10 cellular contexts compared by ENCODE assay signal in the genomic region with DNA sequence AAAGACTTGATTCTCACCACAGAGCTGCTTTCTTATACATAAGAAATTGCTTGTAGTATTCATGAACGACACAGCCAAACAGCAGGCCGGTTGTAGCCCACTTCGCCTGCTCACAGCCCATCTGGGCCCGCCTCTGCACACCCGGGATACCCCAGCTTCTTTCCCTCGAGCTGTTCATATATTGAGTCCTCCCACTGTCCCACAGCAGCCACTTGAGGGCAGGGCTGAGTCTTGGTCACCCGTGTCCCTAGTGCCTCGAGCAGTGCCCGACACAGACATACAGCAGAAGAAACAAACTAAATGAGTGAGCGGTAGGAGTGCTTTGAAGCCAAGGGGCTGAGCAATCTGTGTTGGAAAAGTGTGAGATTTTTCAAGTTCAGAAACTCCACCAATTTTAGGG.
DNase-seq lines count a peak whose midpoint lies in the region; TF ChIP-seq lines count a peak whose summit lies in the region.
"Had no signal": no experiment of that assay in that cellular context is flagged by ENCODE, and none has a peak within 500 bp of the region (broad histone marks: within the 10 kb centered on the region; RNA-seq: fewer than 3 reads in every experiment).

No MANE protein-coding gene starts in this region.

- no peaks in the 10 kb centered on the region for H3K27me3 ChIP-seq in endodermal cell (ENCODE audit: control insufficient read depth, insufficient read depth, low read length, poor library complexity, severe bottlenecking)
- H3K27me3 ChIP-seq in mesendoderm (ENCODE audit: insufficient read depth, low read length, poor library complexity): no peaks in the 10 kb centered on the region
- no peaks in the 10 kb centered on the region for H3K27me3 ChIP-seq in vagina

- H3K4me1 Mint-ChIP-seq in endodermal cell: peaks cover 16% of the 10 kb centered on the region
- no peaks in the 10 kb centered on the region for H3K4me1 Mint-ChIP-seq in T-helper 2 cell treated with Interferon-gamma antibody and Interleukin-4, amounts not matched to agents 5 μg/mL and 100 μg/mL, for 36 hours (ENCODE audit: low read depth)

- H3K27ac Mint-ChIP-seq in endodermal cell: peak overlapping the region; percentile 92
- no peak overlapping the region for H3K27ac Mint-ChIP-seq in T-helper 2 cell treated with Interferon-gamma antibody and Interleukin-4, amounts not matched to agents 5 μg/mL and 100 μg/mL, for 36 hours
- H3K27ac Mint-ChIP-seq: T-helper 1 cell treated with Interleukin-12 subunit alpha and Interleukin-12 subunit beta and Interleukin-4 antibody, amounts not matched to agents 30 μg/mL and 1 μg/mL, for 36 hours had no signal

- H3K18ac ChIP-seq in mesendoderm (ENCODE audit: low read length): peak overlapping the region; percentile 2

- no peak overlapping the region for H3K4me3 Mint-ChIP-seq in endodermal cell
- no peak overlapping the region for H3K4me3 Mint-ChIP-seq in T-helper 2 cell treated with Interferon-gamma antibody and Interleukin-4, amounts not matched to agents 5 μg/mL and 100 μg/mL, for 36 hours
- H3K4me3 Mint-ChIP-seq: T-helper 1 cell treated with Interleukin-12 subunit alpha and Interleukin-12 subunit beta and Interleukin-4 antibody, amounts not matched to agents 30 μg/mL and 1 μg/mL, for 36 hours had no signal

- H3K79me2 ChIP-seq in mesendoderm (ENCODE audit: control insufficient read depth, insufficient read depth, low read length): no peaks in the 10 kb centered on the region

- no peak overlapping the region for H4K5ac ChIP-seq in mesendoderm (ENCODE audit: low read length)

- DNase-seq in AG10803 (ENCODE audit: low read depth) (peak; percentile 9), LNCaP clone FGC (ENCODE audit: low read depth) (no peak), endodermal cell (peak; percentile 78), mesendoderm (peak; percentile 69), NCI-H187 (lab: John Stamatoyannopoulos, UW) (no peak), NCI-H1436 (lab: John Stamatoyannopoulos, UW) (no peak), vagina (ENCODE audit: extremely low spot score in 2 of 2) (no peak)
- DNase-seq in T-helper 2 cell treated with Interferon-gamma antibody and Interleukin-4, amounts not matched to agents 5 μg/mL and 100 μg/mL, for 36 hours (ENCODE audit: low spot score): no peak

- no peak overlapping the region for H2BK15ac ChIP-seq in mesendoderm (replicated peaks; ENCODE audit: low read depth)

- H3K23ac ChIP-seq in mesendoderm (ENCODE audit: low read length): no peak overlapping the region

- H3K9ac ChIP-seq in endodermal cell (ENCODE audit: extremely low read depth, low read length, poor library complexity, severe bottlenecking) (peak overlapping the region; percentile 67), mesendoderm (ENCODE audit: low read length) (peak overlapping the region; percentile 42)
- H3K9ac ChIP-seq: KMS-11 had no signal

- peak; percentile 36; the same call in 1 of the 2 replicates for TF ChIP-seq CTCF in AG10803 (conservative IDR thresholded peaks at IDR 0.05; ENCODE audit: low read length)
- TF ChIP-seq CTCF in LNCaP clone FGC (IDR thresholded peaks at IDR 0.05; ENCODE audit: control insufficient read depth, extremely low read depth, insufficient read depth): peak; percentile 62
- peak; percentile 60 for TF ChIP-seq CTCF in endodermal cell (conservative IDR thresholded peaks at IDR 0.05)
- TF ChIP-seq CTCF in vagina (IDR thresholded peaks at IDR 0.05): no peak

- no peaks in the 10 kb centered on the region for H3K79me1 ChIP-seq in mesendoderm (ENCODE audit: low read length)

- no peaks in the 10 kb centered on the region for H3K9me3 Mint-ChIP-seq in endodermal cell
- H3K9me3 Mint-ChIP-seq in T-helper 2 cell treated with Interferon-gamma antibody and Interleukin-4, amounts not matched to agents 5 μg/mL and 100 μg/mL, for 36 hours: no peaks in the 10 kb centered on the region
- H3K9me3 Mint-ChIP-seq: T-helper 1 cell treated with Interleukin-12 subunit alpha and Interleukin-12 subunit beta and Interleukin-4 antibody, amounts not matched to agents 30 μg/mL and 1 μg/mL, for 36 hours had no signal

- peaks cover 12% of the 10 kb centered on the region for H3K4me1 ChIP-seq in endodermal cell (ENCODE audit: control insufficient read depth, insufficient read depth, low read length)
- peaks cover 2% of the 10 kb centered on the region for H3K4me1 ChIP-seq in mesendoderm (ENCODE audit: control insufficient read depth, low read depth, low read length)
- H3K4me1 ChIP-seq in vagina: peaks cover 11% of the 10 kb centered on the region

- no peak overlapping the region for H4K8ac ChIP-seq in mesendoderm (ENCODE audit: low read depth, low read length)

- no peaks in the 10 kb centered on the region for H3K27me3 Mint-ChIP-seq in endodermal cell (ENCODE audit: insufficient read depth)
- H3K27me3 Mint-ChIP-seq in T-helper 2 cell treated with Interferon-gamma antibody and Interleukin-4, amounts not matched to agents 5 μg/mL and 100 μg/mL, for 36 hours (ENCODE audit: low read depth): no peaks in the 10 kb centered on the region

- 80 to 83% methylated on average over 6 to 10 of the region's 10 CpGs for WGBS in endodermal cell (ENCODE audit: insufficient coverage in 1 of 2, insufficient read length in 1 of 2), 2 experiments
- WGBS in mesendoderm (ENCODE audit: extremely low coverage, insufficient coverage, low lambda C conversion rate): no CpG with 5 or more reads among the region's 10 CpGs

- no peaks in the 10 kb centered on the region for H3K36me3 ChIP-seq in endodermal cell (ENCODE audit: control insufficient read depth, insufficient read depth, low read length)
- H3K36me3 ChIP-seq in mesendoderm (ENCODE audit: control insufficient read depth, insufficient read depth, low read length): no peaks in the 10 kb centered on the region
- no peaks in the 10 kb centered on the region for H3K36me3 ChIP-seq in vagina

- TF ChIP-seq POLR2A in vagina (IDR thresholded peaks at IDR 0.05): no peak

- no peaks in the 10 kb centered on the region for H3K9me3 ChIP-seq in endodermal cell (ENCODE audit: control insufficient read depth, low read length)
- H3K9me3 ChIP-seq in vagina: no peaks in the 10 kb centered on the region

- H3K4me3 ChIP-seq in AG10803 (ENCODE audit: low read length) (no peak overlapping the region), LNCaP clone FGC (ENCODE audit: low read depth, low read length) (no peak overlapping the region), endodermal cell (ENCODE audit: low read length) (peak overlapping the region; percentile 66), mesendoderm (ENCODE audit: low read length) (no peak overlapping the region), vagina (no peak overlapping the region)

- H3K36me3 Mint-ChIP-seq in endodermal cell (ENCODE audit: low read depth): no peaks in the 10 kb centered on the region
- H3K36me3 Mint-ChIP-seq in T-helper 2 cell treated with Interferon-gamma antibody and Interleukin-4, amounts not matched to agents 5 μg/mL and 100 μg/mL, for 36 hours (ENCODE audit: low read depth): no peaks in the 10 kb centered on the region

- H3K4me2 ChIP-seq in mesendoderm (ENCODE audit: low read length): no peak overlapping the region
- H3K4me2 ChIP-seq: KMS-11 had no signal

- H2BK120ac ChIP-seq in mesendoderm (ENCODE audit: low read depth, low read length): peak overlapping the region; percentile 2

- no peak overlapping the region for H3K4ac ChIP-seq in mesendoderm (ENCODE audit: low read depth, low read length)

- no peak overlapping the region for H2AK5ac ChIP-seq in mesendoderm (ENCODE audit: low read length)

- intact Hi-C loops in vagina (cut with DNase I): no loop called here

- H2BK5ac ChIP-seq in mesendoderm (ENCODE audit: low read length): no peak overlapping the region

- peak overlapping the region; percentile 79 for H3K56ac ChIP-seq in mesendoderm (ENCODE audit: low read length)

- peak overlapping the region; percentile 39 for H3K27ac ChIP-seq in endodermal cell (ENCODE audit: low read depth, low read length)
- H3K27ac ChIP-seq in mesendoderm (ENCODE audit: low read depth, low read length): peak overlapping the region; percentile 64
- H3K27ac ChIP-seq in vagina: no peak overlapping the region
- H3K27ac ChIP-seq: KMS-11 had no signal

Comparison
In these comparisons a context has a peak if more than half of its experiments do, and no peak if none do; other contexts are left out.
1. DNase-seq: peak in AG10803 (single experiment), endodermal cell (single experiment) and mesendoderm (single experiment); none in LNCaP clone FGC (single experiment), NCI-H187 (0 of 2), NCI-H1436 (single experiment), T-helper 2 cell treated with Interferon-gamma antibody and Interleukin-4, amounts not matched to agents 5 μg/mL and 100 μg/mL, for 36 hours (single experiment) and vagina (0 of 2).
2. CTCF ChIP-seq: peak in AG10803 (single experiment), LNCaP clone FGC (single experiment) and endodermal cell (single experiment); none in vagina (0 of 3).